Comparison of ENCODE assay signal across 21 cellular contexts in the genomic region with DNA sequence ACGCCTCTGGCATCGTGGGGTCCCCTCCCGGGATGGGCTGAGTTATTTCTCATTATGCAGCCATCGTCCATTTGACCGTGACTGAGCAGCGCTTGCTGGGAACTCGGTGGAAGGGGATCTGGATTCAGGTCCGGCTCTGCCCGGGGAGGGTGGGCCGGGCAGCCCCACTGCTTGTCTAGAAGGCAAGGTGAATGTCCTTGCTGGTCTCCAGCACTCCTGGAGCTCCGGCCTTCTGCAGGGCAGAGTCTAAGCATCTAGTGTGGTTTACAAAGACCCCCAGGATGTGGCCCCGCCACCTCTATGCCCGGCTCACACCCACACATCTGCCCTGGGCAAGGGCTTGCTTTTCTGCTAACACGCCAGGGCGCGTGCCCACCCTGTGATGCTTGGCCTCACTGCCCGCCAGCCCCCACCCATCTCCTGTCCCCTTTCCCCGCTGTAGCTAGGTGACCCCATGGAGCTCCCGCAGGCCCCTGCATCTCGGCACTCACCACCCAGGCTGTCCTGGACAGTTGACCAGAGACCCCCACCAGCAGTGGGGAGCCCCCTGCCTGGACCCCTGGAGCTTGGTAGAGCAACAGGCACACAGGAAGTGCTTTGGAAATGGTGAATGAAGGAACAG.
"Had no signal": no experiment of that assay in that cellular context is flagged by ENCODE, and none has a peak within 500 bp of the region (broad histone marks: within the 10 kb centered on the region; RNA-seq: fewer than 3 reads in every experiment).

No MANE protein-coding gene starts in this region.

- H3K4me1 ChIP-seq: adrenal gland had no signal

- DNase-seq: activated CD4-positive, alpha-beta T cell treated with anti-CD3 and anti-CD28 coated beads, Interleukin-2, amount 10 ng/mL, durations not matched to agents 24 days and 14 days; activated CD4-positive, alpha-beta T cell treated with anti-CD3 and anti-CD28 coated beads, Interleukin-2, amount 50 U/mL, for 48 hours; activated CD4-positive, CD25-positive, alpha-beta regulatory T cell treated with anti-CD3 and anti-CD28 coated beads, Interleukin-2, amount 50 U/mL, for 72 hours; activated CD8-positive, alpha-beta memory T cell treated with anti-CD3 and anti-CD28 coated beads for 24 hours; activated naive CD4-positive, alpha-beta T cell treated with anti-CD3 and anti-CD28 coated beads, Interleukin-2, amount 50 U/mL, for 16 hours; activated naive CD8-positive, alpha-beta T cell treated with anti-CD3 and anti-CD28 coated beads, Interleukin-2, amount 10 ng/mL, durations not matched to agents 7 days and 5 days; activated T-cell treated with anti-CD3 and anti-CD28 coated beads, Interleukin-2, amount 50 U/mL, for 4 hours; anterior cingulate cortex; central memory CD4-positive, alpha-beta T cell; NCI-H1092; NCI-H1417; NCI-H1930; NCI-H2171; NCI-H2227 treated with DMSO at 0.1 percent for 48 hours; NCI-H446 treated with DMSO at 0.1 percent for 48 hours; NCI-H526; NCI-H774 had no signal

- H3K27me3 ChIP-seq: adrenal gland had no signal

- H3K9ac ChIP-seq: KMS-11 had no signal

- H3K36me3 ChIP-seq: adrenal gland had no signal

- H3K4me3 ChIP-seq: adrenal gland, SK-N-MC had no signal

- H3K27ac ChIP-seq: adrenal gland, KMS-11, SK-N-MC had no signal

- H3K4me2 ChIP-seq: KMS-11 had no signal

- ATAC-seq: activated T-cell treated with anti-CD3 and anti-CD28 coated beads, Interleukin-2, amount 50 U/mL, for 4 hours; Right ventricle myocardium inferior had no signal

- H3K9me3 ChIP-seq: adrenal gland had no signal
